8 cellular contexts compared by ENCODE assay signal in genomic region chr7:131208777-131209176, GRCh38.
"Had no signal": no experiment of that assay in that cellular context is flagged by ENCODE, and none has a peak within 500 bp of the region (broad histone marks: within the 10 kb centered on the region; RNA-seq: fewer than 3 reads in every experiment).

No MANE protein-coding gene starts in this region.

- ATAC-seq: GM23338, HCT116, HepG2 had no signal

- H3K4me3 ChIP-seq: GM23338, HAP-1 had no signal

- H3K9me3 ChIP-seq: HAP-1 had no signal

- FAIRE-seq: HepG2 had no signal

- H3K27ac ChIP-seq: HL-60 had no signal

- H3K4me1 ChIP-seq: HAP-1 had no signal

- DNase-seq: H7, HFFc6, KBM-7 had no signal
